Comparison of ENCODE assay signal across 8 cellular contexts in genomic region chr9:92764381-92764987, GRCh38. TPM values are rescaled to one million over a fixed set of nuclear protein-coding genes. Genes with fewer than 3 reads are reported as not detected.
A peak's percentile ranks its signal among the peaks of the same experiment; 100 is the strongest.
DNase-seq lines count a peak whose midpoint lies in the region; FAIRE-seq and TF ChIP-seq lines count a peak whose summit lies in the region.

Gene BICD2, minus strand, starts transcription at chr9:92764833. Its CDS starts 89 bp downstream, at chr9:92764744.

- TF ChIP-seq EP300 in neural cell (conservative IDR thresholded peaks at IDR 0.05; ENCODE audit: poor library complexity, severe bottlenecking) = no peak

- 0 to 1% methylated on average over 53 to 74 of the region's 74 CpGs for WGBS in esophagus, 2 donors

- H3F3A ChIP-seq in neural cell (ENCODE audit: insufficient read depth, low read length, poor library complexity, severe bottlenecking) = peaks cover 9% of the 10 kb centered on the region

- no peaks in the 10 kb centered on the region for H3K9me2 ChIP-seq in neural cell (ENCODE audit: insufficient read depth, low read length)

- H3K9me3 ChIP-seq in esophagus (ENCODE audit: control insufficient read depth in 2 of 2, insufficient read depth in 1 of 2, low read depth in 1 of 2, low read length in 1 of 2) (no peaks in the 10 kb centered on the region), neural cell (ENCODE audit: low read length) (no peaks in the 10 kb centered on the region)

- peaks cover 43% of the 10 kb centered on the region for H3K79me2 ChIP-seq in neural cell (replicated peaks; ENCODE audit: insufficient read depth, low read length)

- H3K4me3 ChIP-seq in esophagus (ENCODE audit: low read depth in 1 of 2, low read length in 2 of 2) (peak within 1 kb of the TSS; percentile 71 to 94), neural cell (ENCODE audit: low read length) (peak within 1 kb of the TSS; percentile 97)

- no peak for TF ChIP-seq CTCF in C4-2B (conservative IDR thresholded peaks at IDR 0.05)
- no peak for TF ChIP-seq CTCF in RWPE1 (conservative IDR thresholded peaks at IDR 0.05; ENCODE audit: low read depth)
- no peak for TF ChIP-seq CTCF in neural cell (IDR thresholded peaks at IDR 0.05; ENCODE audit: poor library complexity, severe bottlenecking)

- H3K27ac ChIP-seq in C4-2B (peak within 1 kb of the TSS; percentile 92), RWPE1 (peak within 1 kb of the TSS; percentile 98), esophagus (ENCODE audit: low read depth in 2 of 2, low read length in 1 of 2) (peak within 1 kb of the TSS; percentile 99 to 100), neural cell (ENCODE audit: low read length) (peak within 1 kb of the TSS; percentile 95)

- POLR2A ChIA-PET in RWPE1 (lab: Yijun Ruan, JAX; ENCODE audit: low non-redundant PET) = interaction anchor here (1.0 to 1.2 kb wide), 3 partner anchors 26 to 47 kb away, joined by 3 to 7 read pairs (median 3); no protein-coding TSS in a partner anchor

- H3K27me3 ChIP-seq in esophagus (ENCODE audit: control insufficient read depth in 1 of 2, insufficient read depth in 2 of 2, low read length in 2 of 2) (no peaks in the 10 kb centered on the region), neural cell (ENCODE audit: insufficient read depth, low read depth, low read length) (no peaks in the 10 kb centered on the region)

- peak; percentile 47; the same call in 1 of the 2 replicates for TF ChIP-seq POLR2A in H54 (IDR thresholded peaks at IDR 0.05; ENCODE audit: low read depth, low read length)

- CTCF ChIA-PET in RWPE1 (lab: Yijun Ruan, JAX) = interaction anchor here (0.6 to 2.8 kb wide), 16 partner anchors 12 to 762 kb away, joined by 3 to 14 read pairs (median 4); no protein-coding TSS in a partner anchor

- FAIRE-seq in H54 (lab: Jason Lieb, UNC) = no peak

- H3K4me2 ChIP-seq in neural cell (ENCODE audit: low read length) = peak within 1 kb of the TSS; percentile 40

- DNase-seq in H54 (ENCODE audit: insufficient read length, low spot score) (no peak), RWPE1 (ENCODE audit: low spot score) (no peak), OCI-M1 (lab: John Stamatoyannopoulos, UW) (no peak), RPMI8226 (no peak), NCI-H446 (lab: John Stamatoyannopoulos, UW) (no peak)

- H3K36me3 ChIP-seq in esophagus (ENCODE audit: control insufficient read depth in 2 of 2, insufficient read depth in 2 of 2, low read length in 1 of 2) (no peaks in the 10 kb centered on the region), neural cell (ENCODE audit: insufficient read depth, low read length) (no peaks in the 10 kb centered on the region)

- peaks cover 20 to 44% of the 10 kb centered on the region in 2 donors for H3K4me1 ChIP-seq in esophagus (ENCODE audit: control insufficient read depth in 2 of 2, insufficient read depth in 2 of 2, low read length in 1 of 2)

- peaks cover 3% of the 10 kb centered on the region for H4K20me1 ChIP-seq in neural cell (ENCODE audit: insufficient read depth)

- TF ChIP-seq RAD21 in neural cell (conservative IDR thresholded peaks at IDR 0.05) = no peak

- peak within 1 kb of the TSS; percentile 87 for H2AFZ ChIP-seq in neural cell (ENCODE audit: low read depth, low read length)

- peak within 1 kb of the TSS; percentile 93 for H3K9ac ChIP-seq in neural cell (ENCODE audit: low read length)

TF ChIP-seq in neural cell, 6 proteins besides CTCF, POLR2A, EP300 and RAD21:
- TF ChIP-seq MXI1 (conservative IDR thresholded peaks at IDR 0.05; ENCODE audit: poor library complexity, severe bottlenecking) = peak; percentile 12
- TF ChIP-seq SMC3 (conservative IDR thresholded peaks at IDR 0.05; ENCODE audit: poor library complexity) = no peak

RNA-seq across cellular contexts. Expression of gene BICD2, which starts in this region (rescaled TPM):
- polyA plus RNA-seq in esophagus = 10 to 100 TPM; 30.9 to 41.1 TPM
- polyA plus RNA-seq in neural cell = 22.4 and 24.7 TPM in 2 replicates
- 50.8 and 54.5 TPM in 2 replicates for polyA minus RNA-seq in neural cell
